ENCODE assay signal across 28 cellular contexts in genomic region chr7:22129819-22130580, GRCh38.
DNase-seq lines count a peak whose midpoint lies in the region; ATAC-seq and TF ChIP-seq lines count a peak whose summit lies in the region.
"Had no signal": no experiment of that assay in that cellular context is flagged by ENCODE, and none has a peak within 500 bp of the region (broad histone marks: within the 10 kb centered on the region; RNA-seq: fewer than 3 reads in every experiment).

No MANE protein-coding gene starts in this region.

- peak overlapping the region; percentile 34 for H3K27ac Mint-ChIP-seq in nephron progenitor cell
- H3K27ac Mint-ChIP-seq: activated naive CD4-positive, alpha-beta T cell treated with anti-CD3 and anti-CD28 coated beads, Interleukin-2, amount 50 U/mL, for 24 hours; activated T-helper 17 cell treated with anti-CD3 and anti-CD28 coated beads, Interleukin-2, amount 50 U/mL, for 72 hours; nephron; stimulated activated naive CD8-positive, alpha-beta T cell treated with anti-CD3 and anti-CD28 coated beads, Interleukin-15, Interleukin-2, amounts not matched to agents 100 ng/mL and 50 ng/mL, for 24 hours; T-helper 17 cell had no signal

- H3K9me3 Mint-ChIP-seq in nephron progenitor cell = no peaks in the 10 kb centered on the region
- H3K9me3 Mint-ChIP-seq: activated naive CD4-positive, alpha-beta T cell treated with anti-CD3 and anti-CD28 coated beads, Interleukin-2, amount 50 U/mL, for 24 hours; activated T-helper 17 cell treated with anti-CD3 and anti-CD28 coated beads, Interleukin-2, amount 50 U/mL, for 72 hours; nephron; stimulated activated naive CD8-positive, alpha-beta T cell treated with anti-CD3 and anti-CD28 coated beads, Interleukin-15, Interleukin-2, amounts not matched to agents 100 ng/mL and 50 ng/mL, for 24 hours had no signal

- peaks cover 70% of the 10 kb centered on the region for H3K4me1 Mint-ChIP-seq in nephron progenitor cell
- H3K4me1 Mint-ChIP-seq: activated naive CD4-positive, alpha-beta T cell treated with anti-CD3 and anti-CD28 coated beads, Interleukin-2, amount 50 U/mL, for 24 hours; activated T-helper 17 cell treated with anti-CD3 and anti-CD28 coated beads, Interleukin-2, amount 50 U/mL, for 72 hours; T-helper 17 cell had no signal

- BruUV-seq in A673 (replicated peaks; lab: Mats Ljungman, UMichigan) = no TSS peak

- H3K4me3 Mint-ChIP-seq in nephron progenitor cell = peak overlapping the region; percentile 8
- H3K4me3 Mint-ChIP-seq: activated naive CD4-positive, alpha-beta T cell treated with anti-CD3 and anti-CD28 coated beads, Interleukin-2, amount 50 U/mL, for 24 hours; activated T-helper 17 cell treated with anti-CD3 and anti-CD28 coated beads, Interleukin-2, amount 50 U/mL, for 72 hours; nephron; stimulated activated naive CD8-positive, alpha-beta T cell treated with anti-CD3 and anti-CD28 coated beads, Interleukin-15, Interleukin-2, amounts not matched to agents 100 ng/mL and 50 ng/mL, for 24 hours; T-helper 17 cell had no signal

- POLR2A ChIA-PET in A673 (lab: Charles Lee; ENCODE audit: low non-redundant PET) = no interaction called here

- no peaks in the 10 kb centered on the region for H3K9me3 ChIP-seq in A673 (ENCODE audit: low read depth, low read length, poor library complexity, severe bottlenecking)
- H3K9me3 ChIP-seq: BLaER1 treated with 17β-estradiol and CSF1 and Interleukin-3, amounts not matched to agents 10 nM and 100 nM; gastroesophageal sphincter; tibial artery; vagina had no signal

- H3K27me3 Mint-ChIP-seq in nephron progenitor cell (ENCODE audit: low read depth, poor library complexity) = peaks cover 66% of the 10 kb centered on the region

- H3K27me3 ChIP-seq in A673 (replicated peaks; ENCODE audit: insufficient read depth, low read depth, low read length, poor library complexity) = no peaks in the 10 kb centered on the region
- H3K27me3 ChIP-seq: BLaER1 treated with 17β-estradiol and CSF1 and Interleukin-3, amounts not matched to agents 10 nM and 100 nM; gastroesophageal sphincter; tibial artery; vagina had no signal

- CTCF ChIA-PET in A673 (lab: Charles Lee) = no interaction called here

- peaks cover 19% of the 10 kb centered on the region for H3K36me3 Mint-ChIP-seq in nephron progenitor cell (ENCODE audit: low read depth)
- H3K36me3 Mint-ChIP-seq: activated naive CD4-positive, alpha-beta T cell treated with anti-CD3 and anti-CD28 coated beads, Interleukin-2, amount 50 U/mL, for 24 hours had no signal

- no peak for ATAC-seq in GM18511 (IDR thresholded peaks at IDR 0.05; ENCODE audit: unreplicated experiment)
- ATAC-seq: activated T-helper 17 cell treated with anti-CD3 and anti-CD28 coated beads, Interleukin-2, amount 50 U/mL, for 72 hours; gastroesophageal sphincter; Right ventricle myocardium inferior; T-helper 17 cell had no signal

- H3K36me3 ChIP-seq in A673 (ENCODE audit: insufficient read depth, low read length, poor library complexity, severe bottlenecking) = no peaks in the 10 kb centered on the region

- intact Hi-C loops in A673 (cut with micrococcal nuclease; ENCODE audit: unreplicated experiment) = no loop called here
- intact Hi-C loops in posterior vena cava (cut with DNase I) = no loop called here

- in situ Hi-C loops in astrocyte of the spinal cord (cut with HindIII; ENCODE audit: low sequenced_read_pairs) = no loop called here

- peaks cover 90% of the 10 kb centered on the region for H3K4me1 ChIP-seq in A673 (ENCODE audit: insufficient read depth, low read length, poor library complexity, severe bottlenecking)
- H3K4me1 ChIP-seq: BLaER1 treated with 17β-estradiol and CSF1 and Interleukin-3, amounts not matched to agents 10 nM and 100 nM; gastroesophageal sphincter; vagina had no signal

- H3K27ac ChIP-seq in A673 (ENCODE audit: low read depth, low read length, poor library complexity, severe bottlenecking) = peak overlapping the region; percentile 41
- H3K27ac ChIP-seq: BLaER1 treated with 17β-estradiol and CSF1 and Interleukin-3, amounts not matched to agents 10 nM and 100 nM; gastroesophageal sphincter; KMS-11; tibial artery; vagina had no signal

- H3K4me3 ChIP-seq in A673 (ENCODE audit: low read depth, low read length, poor library complexity, severe bottlenecking) (no peak overlapping the region), astrocyte of the spinal cord (ENCODE audit: low read depth, low read length) (no peak overlapping the region), foreskin fibroblast (ENCODE audit: low read depth in 1 of 2, low read length in 2 of 2) (no peak overlapping the region)
- H3K4me3 ChIP-seq: BLaER1 treated with 17β-estradiol and CSF1 and Interleukin-3, amounts not matched to agents 10 nM and 100 nM; gastroesophageal sphincter; skin epidermis; tibial artery; vagina had no signal

- no peak for TF ChIP-seq CTCF in A673 (conservative IDR thresholded peaks at IDR 0.05; ENCODE audit: low read depth, low read length)
- no peak for TF ChIP-seq CTCF in astrocyte of the spinal cord (IDR thresholded peaks at IDR 0.05; ENCODE audit: low read depth, low read length)
- no peak for TF ChIP-seq CTCF in nephron progenitor cell (IDR thresholded peaks at IDR 0.05)
- no peak for TF ChIP-seq CTCF in foreskin fibroblast (IDR thresholded peaks at IDR 0.05; ENCODE audit: low read depth, low read length)

- DNase-seq in A673 (ENCODE audit: low spot score) (no peak), DMS53 treated with DMSO at 0.1 percent for 48 hours (lab: John Stamatoyannopoulos, UW; ENCODE audit: unreplicated experiment) (peak; percentile 74), astrocyte of the spinal cord (ENCODE audit: low read depth, low spot score) (peak; percentile 50), nephron progenitor cell (peak; percentile 60), posterior vena cava (ENCODE audit: low spot score) (no peak), foreskin fibroblast (no peak)
- DNase-seq: activated CD4-positive, alpha-beta T cell treated with anti-CD3 and anti-CD28 coated beads, Interleukin-2, amount 50 U/mL, for 4 hours; anterior cingulate cortex; caudate nucleus; H7; hippocampal formation; NCI-H1417 treated with DMSO at 0.1 percent for 48 hours; NCI-H2081 treated with DMSO at 0.1 percent for 48 hours; NCI-H345; retina; T-helper 17 cell; tibial artery had no signal

Comparison
In these comparisons a context has a peak if more than half of its experiments do, and no peak if none do; other contexts are left out.
1. DNase-seq: peak in DMS53 treated with DMSO at 0.1 percent for 48 hours (single experiment), astrocyte of the spinal cord (single experiment) and nephron progenitor cell (single experiment); none in A673 (single experiment), posterior vena cava (single experiment) and foreskin fibroblast (0 of 2).